9 cellular contexts compared by ENCODE assay signal in the genomic region with DNA sequence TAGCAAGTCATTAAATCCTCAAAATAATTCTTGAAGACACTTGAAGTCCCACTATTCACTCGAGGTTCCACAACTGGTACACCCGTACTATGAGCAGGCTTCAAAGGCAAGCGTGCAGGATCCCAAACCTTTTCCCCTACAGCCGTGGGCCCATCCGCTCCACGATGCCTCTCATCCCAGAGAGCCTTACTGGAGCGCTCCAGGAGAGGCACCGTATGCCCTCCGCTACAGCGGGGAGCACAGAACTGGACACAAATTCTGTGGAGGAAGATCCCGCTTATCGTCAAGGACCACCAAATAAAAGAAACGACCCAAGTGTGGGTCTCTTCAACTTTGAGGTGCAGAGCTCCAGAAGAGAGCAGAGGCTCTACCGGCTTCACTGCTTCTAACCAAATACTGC. TPM values are rescaled to one million over a fixed set of nuclear protein-coding genes. Genes with fewer than 3 reads are reported as not detected.
DNase-seq lines count a peak whose midpoint lies in the region; ATAC-seq and TF ChIP-seq lines count a peak whose summit lies in the region.
"Had no signal": no experiment of that assay in that cellular context is flagged by ENCODE, and none has a peak within 500 bp of the region (broad histone marks: within the 10 kb centered on the region; RNA-seq: fewer than 3 reads in every experiment).

No MANE protein-coding gene starts in this region.

- H3K4me3 ChIP-seq in A673 (ENCODE audit: low read depth, low read length, poor library complexity, severe bottlenecking): peak overlapping the region; percentile 86
- H3K4me3 ChIP-seq in HUES64 (ENCODE audit: low read length): peak overlapping the region; percentile 89
- peak overlapping the region; percentile 92 for H3K4me3 ChIP-seq in colonic mucosa
- H3K4me3 ChIP-seq in muscle layer of colon (ENCODE audit: low read depth in 1 of 2, low read length in 2 of 2): peak overlapping the region; percentile 94 to 98

- CTCF ChIA-PET in A673 (lab: Charles Lee): interaction anchor here (1.1 to 1.4 kb wide), 2 partner anchors 21 to 26 kb away, joined by 5 to 6 read pairs; a partner anchor contains a TSS

- H3K27me3 ChIP-seq in A673 (replicated peaks; ENCODE audit: insufficient read depth, low read depth, low read length, poor library complexity): no peaks in the 10 kb centered on the region
- no peaks in the 10 kb centered on the region for H3K27me3 ChIP-seq in HUES64 (ENCODE audit: insufficient read depth, low read length)
- H3K27me3 ChIP-seq in colonic mucosa: no peaks in the 10 kb centered on the region
- no peaks in the 10 kb centered on the region for H3K27me3 ChIP-seq in muscle layer of colon (ENCODE audit: control insufficient read depth in 1 of 2, insufficient read depth in 2 of 2, low read length in 2 of 2)

- ATAC-seq in GM21390 (IDR thresholded peaks at IDR 0.05; ENCODE audit: unreplicated experiment) (no peak), HG03196 (IDR thresholded peaks at IDR 0.05; ENCODE audit: unreplicated experiment) (no peak)

- peak overlapping the region; percentile 57 for H3K27ac ChIP-seq in A673 (ENCODE audit: low read depth, low read length, poor library complexity, severe bottlenecking)
- H3K27ac ChIP-seq in HUES64 (ENCODE audit: low read depth, low read length): no peak overlapping the region
- H3K27ac ChIP-seq in colonic mucosa: no peak overlapping the region
- peak overlapping the region; percentile 55 for H3K27ac ChIP-seq in muscle layer of colon (ENCODE audit: low read depth, low read length)

- H3K4me1 ChIP-seq in A673 (ENCODE audit: insufficient read depth, low read length, poor library complexity, severe bottlenecking) (no peaks in the 10 kb centered on the region), HUES64 (ENCODE audit: insufficient read depth, low read length) (no peaks in the 10 kb centered on the region), colonic mucosa (no peaks in the 10 kb centered on the region), muscle layer of colon (ENCODE audit: insufficient read depth, low read length) (peaks cover 18% of the 10 kb centered on the region)

- DNase-seq in A673 (ENCODE audit: low spot score): no peak
- DNase-seq in colonic mucosa: no peak
- DNase-seq in SKM-1 treated with dmso at 0.1 percent for 144 hours (lab: John Stamatoyannopoulos, UW; ENCODE audit: unreplicated experiment): no peak
- DNase-seq in SIG-M5 (lab: John Stamatoyannopoulos, UW): no peak

- TSS peak; percentile 78 for BruUV-seq in A673 (replicated peaks; lab: Mats Ljungman, UMichigan)

- intact Hi-C loops in A673 (cut with micrococcal nuclease; ENCODE audit: unreplicated experiment): no loop called here
- intact Hi-C loops in colonic mucosa (cut with DNase I): no loop called here

- WGBS in HUES64: 2% methylated on average over 14 of the region's 14 CpGs

- POLR2A ChIA-PET in A673 (lab: Charles Lee; ENCODE audit: low non-redundant PET): no interaction called here

- H3K9me3 ChIP-seq in A673 (ENCODE audit: low read depth, low read length, poor library complexity, severe bottlenecking) (no peaks in the 10 kb centered on the region), HUES64 (ENCODE audit: insufficient read depth, low read depth, low read length) (no peaks in the 10 kb centered on the region), colonic mucosa (no peaks in the 10 kb centered on the region), muscle layer of colon (ENCODE audit: low read length) (no peaks in the 10 kb centered on the region)

- H3K9ac ChIP-seq in HUES64 (ENCODE audit: low read depth, low read length) (peak overlapping the region; percentile 75), colonic mucosa (ENCODE audit: low read depth in 2 of 2, low read length in 2 of 2) (peak overlapping the region; percentile 57 to 78), muscle layer of colon (ENCODE audit: low read length) (peak overlapping the region; percentile 66)

- TF ChIP-seq CTCF in A673 (conservative IDR thresholded peaks at IDR 0.05; ENCODE audit: low read depth, low read length): no peak
- no peak for TF ChIP-seq CTCF in colonic mucosa (IDR thresholded peaks at IDR 0.05)

- H3K36me3 ChIP-seq in A673 (ENCODE audit: insufficient read depth, low read length, poor library complexity, severe bottlenecking) (peaks cover 23% of the 10 kb centered on the region), HUES64 (ENCODE audit: insufficient read depth, low read length) (peaks cover 38% of the 10 kb centered on the region), colonic mucosa (peaks cover 8% of the 10 kb centered on the region), muscle layer of colon (ENCODE audit: insufficient read depth, low read length) (peaks cover 31% of the 10 kb centered on the region)

RNA-seq across cellular contexts. Expression of a gene that starts 0.5 kb away (rescaled TPM):
- total RNA-seq in A673 (2021): 36.3 and 49.6 TPM in 2 replicates
- 30.8 TPM for polyA plus RNA-seq in HUES64 (2013, experiment 1 of 2)
- 24.1 TPM for polyA plus RNA-seq in HUES64 (2013, experiment 2 of 2)
- total RNA-seq in colonic mucosa: 10 to 100 TPM; 11.5 to 29.3 TPM

RNA-seq across cellular contexts. Expression of a gene that starts 25.8 kb away (rescaled TPM):
- 0.37 and 0.43 TPM in 2 replicates for total RNA-seq in A673 (2021)
- 1.9 TPM for polyA plus RNA-seq in HUES64 (2013, experiment 1 of 2)
- polyA plus RNA-seq in HUES64 (2013, experiment 2 of 2): 1.7 TPM
- total RNA-seq in colonic mucosa: 10 to 100 TPM in 1 of 2 donors, 1 to 10 TPM in 1; 7.2 to 13.3 TPM

RNA-seq across cellular contexts. Expression of a gene that starts 50.8 kb away (rescaled TPM):
- total RNA-seq in A673 (2021) (not detected in 2 replicates), colonic mucosa (under 1 TPM in 1 of 2 donors, not detected in 1; 0.57 TPM)
- 7.5 TPM for polyA plus RNA-seq in HUES64 (2013, experiment 1 of 2)
- polyA plus RNA-seq in HUES64 (2013, experiment 2 of 2): 10.8 TPM
- total RNA-seq: subcutaneous adipose tissue had no signal

Comparison
In these comparisons a context has a peak if more than half of its experiments do, and no peak if none do; other contexts are left out.
1. H3K27ac ChIP-seq: peak in A673 (single experiment) and muscle layer of colon (single experiment); none in HUES64 (single experiment) and colonic mucosa (single experiment).
2. Peak in every context shown above with its lines, with median percentiles within 50 percentile points of each other: H3K4me3 ChIP-seq and H3K9ac ChIP-seq.